ENCODE assay signal across 12 cellular contexts in the genomic region with DNA sequence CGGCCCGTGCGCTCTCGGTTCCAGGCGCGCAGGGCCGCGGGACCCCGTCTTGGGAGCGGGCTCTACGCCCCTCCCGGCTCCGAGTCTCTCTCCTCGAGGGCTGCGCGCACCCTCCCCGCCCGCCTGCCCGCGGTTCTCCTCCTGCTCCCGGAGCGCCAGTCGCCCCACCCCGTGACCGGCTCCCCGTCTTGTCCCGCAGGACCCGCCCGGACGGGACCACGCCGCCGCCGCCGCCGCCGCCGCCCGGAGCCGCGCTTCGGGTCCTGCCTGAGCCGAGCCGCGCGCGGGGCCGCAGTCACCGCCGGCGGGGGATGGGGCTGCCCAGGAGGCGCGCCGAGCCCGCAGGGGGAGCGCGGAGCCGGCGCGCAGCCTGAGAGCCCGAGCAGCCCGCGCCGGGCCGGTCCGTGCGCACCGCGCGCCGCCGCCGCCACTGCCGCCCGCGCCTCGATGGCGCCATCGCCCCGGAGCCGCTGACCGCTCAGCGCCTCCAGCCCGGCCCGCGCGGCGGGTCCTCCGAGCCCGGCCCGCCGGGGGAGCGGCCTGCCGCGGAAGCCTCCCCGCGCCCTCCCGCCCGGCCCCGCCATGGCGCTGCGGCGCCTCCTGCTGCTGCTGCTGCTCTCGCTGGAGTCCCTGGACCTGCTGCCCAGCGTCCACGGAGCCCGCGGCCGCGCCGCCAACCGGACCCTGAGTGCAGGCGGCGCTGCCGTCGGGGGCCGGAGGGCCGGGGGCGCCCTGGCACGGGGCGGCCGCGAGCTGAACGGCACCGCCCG. TPM values are rescaled to one million over a fixed set of nuclear protein-coding genes. Genes with fewer than 3 reads are reported as not detected.
A peak's percentile ranks its signal among the peaks of the same experiment; 100 is the strongest.
DNase-seq lines count a peak whose midpoint lies in the region; ATAC-seq and TF ChIP-seq lines count a peak whose summit lies in the region.
"Had no signal": no experiment of that assay in that cellular context is flagged by ENCODE, and none has a peak within 500 bp of the region (broad histone marks: within the 10 kb centered on the region; RNA-seq: fewer than 3 reads in every experiment).

SHISA6 (plus strand) TSS at position 373 of the 770 bp plus-strand sequence.

- no peak for TF ChIP-seq CTCF in cardiac muscle cell (IDR thresholded peaks at IDR 0.05; ENCODE audit: low read depth, low read length)
- TF ChIP-seq CTCF in right atrium auricular region (IDR thresholded peaks at IDR 0.05), result no peak
- no peak for TF ChIP-seq CTCF in ovary (IDR thresholded peaks at IDR 0.05)

- H3K27me3 ChIP-seq in cardiac muscle cell, result peaks cover 76% of the 10 kb centered on the region
- H3K27me3 ChIP-seq in right atrium auricular region, result peaks cover 10 to 19% of the 10 kb centered on the region in 2 donors
- no peaks in the 10 kb centered on the region for H3K27me3 ChIP-seq in ovary

- H3K36me3 ChIP-seq in cardiac muscle cell (no peaks in the 10 kb centered on the region), right atrium auricular region (no peaks in the 10 kb centered on the region), ovary (no peaks in the 10 kb centered on the region)

- H3K27ac ChIP-seq in cardiac muscle cell, result no peak within 1 kb of the TSS
- H3K27ac ChIP-seq in right atrium auricular region, result peak within 1 kb of the TSS in 1 of 2 donors; percentile 3
- H3K27ac ChIP-seq in ovary, result no peak within 1 kb of the TSS

- TF ChIP-seq POLR2A in ovary (IDR thresholded peaks at IDR 0.05), result no peak

- intact Hi-C loops in Right ventricle myocardium inferior (cut with DNase I) (no loop called here), ovary (cut with DNase I) (no loop called here)

- peak in 1 of 2 donors; percentile 40 for DNase-seq in cardiac muscle cell (ENCODE audit: low read depth in 1 of 2, low spot score in 1 of 2)
- no peak for DNase-seq in Right ventricle myocardium inferior (ENCODE audit: missing footprints)
- DNase-seq in right atrium auricular region (ENCODE audit: low spot score), result no peak
- no peak for DNase-seq in ovary
- DNase-seq in AG08395 (ENCODE audit: low spot score), result no peak
- DNase-seq in stimulated activated naive CD8-positive, alpha-beta T cell treated with anti-CD3 and anti-CD28 coated beads, Interleukin-15, Interleukin-2, amounts not matched to agents 100 U/mL and 50 U/mL, for 24 hours, result no peak
- DNase-seq: KBM-7, SHP77 had no signal

- ATAC-seq in Right ventricle myocardium inferior (no peak), HG02840 (IDR thresholded peaks at IDR 0.05; ENCODE audit: low FRiP score, unreplicated experiment) (no peak), HG02610 (IDR thresholded peaks at IDR 0.05; ENCODE audit: unreplicated experiment) (no peak)
- ATAC-seq in stimulated activated naive CD8-positive, alpha-beta T cell treated with anti-CD3 and anti-CD28 coated beads, Interleukin-15, Interleukin-2, amounts not matched to agents 100 U/mL and 50 U/mL, for 24 hours, result no peak

- H3K4me1 ChIP-seq in cardiac muscle cell (ENCODE audit: low read depth), result no peaks in the 10 kb centered on the region
- H3K4me1 ChIP-seq in right atrium auricular region, result peaks cover 0 to 6% of the 10 kb centered on the region in 2 donors
- no peaks in the 10 kb centered on the region for H3K4me1 ChIP-seq in ovary (ENCODE audit: insufficient read depth)

- no peak for TF ChIP-seq EP300 in ovary (IDR thresholded peaks at IDR 0.05)

- 0 to 4% (median 0%) methylated on average over 2 to 126 of the region's 126 CpGs for WGBS in ovary, 3 donors

- H3K9me3 ChIP-seq in cardiac muscle cell (ENCODE audit: low read depth) (no peaks in the 10 kb centered on the region), right atrium auricular region (no peaks in the 10 kb centered on the region), ovary (no peaks in the 10 kb centered on the region)

- H3K4me3 ChIP-seq in cardiac muscle cell, result peak within 1 kb of the TSS; percentile 39
- H3K4me3 ChIP-seq in right atrium auricular region, result peak within 1 kb of the TSS; percentile 25 to 44
- H3K4me3 ChIP-seq in ovary, result peak within 1 kb of the TSS; percentile 26

RNA-seq across cellular contexts. Expression of gene SHISA6, which starts in this region (rescaled TPM):
- 0.25 and 0.45 TPM in 2 replicates for total RNA-seq in cardiac muscle cell
- 0.17 TPM in 1 of 2 replicates, not detected in the other for polyA plus RNA-seq in cardiac muscle cell
- 0.46 TPM for total RNA-seq in Right ventricle myocardium inferior
- total RNA-seq in right atrium auricular region, result under 1 TPM in 1 of 2 donors, not detected in 1; 0.07 TPM
- 1 to 10 TPM in 1 of 7 donors, under 1 TPM in 6; 0.10 to 1.4 (median 0.38) TPM for total RNA-seq in ovary
- 1 to 10 TPM in 1 of 2 donors, under 1 TPM in 1; 0.22 to 1.5 TPM for polyA plus RNA-seq in ovary
- total RNA-seq: endothelial cell of umbilical vein, pulmonary artery endothelial cell had no signal
- polyA plus RNA-seq: endothelial cell of umbilical vein had no signal
